Comparison of ENCODE assay signal across 1 cellular context in the genomic region with DNA sequence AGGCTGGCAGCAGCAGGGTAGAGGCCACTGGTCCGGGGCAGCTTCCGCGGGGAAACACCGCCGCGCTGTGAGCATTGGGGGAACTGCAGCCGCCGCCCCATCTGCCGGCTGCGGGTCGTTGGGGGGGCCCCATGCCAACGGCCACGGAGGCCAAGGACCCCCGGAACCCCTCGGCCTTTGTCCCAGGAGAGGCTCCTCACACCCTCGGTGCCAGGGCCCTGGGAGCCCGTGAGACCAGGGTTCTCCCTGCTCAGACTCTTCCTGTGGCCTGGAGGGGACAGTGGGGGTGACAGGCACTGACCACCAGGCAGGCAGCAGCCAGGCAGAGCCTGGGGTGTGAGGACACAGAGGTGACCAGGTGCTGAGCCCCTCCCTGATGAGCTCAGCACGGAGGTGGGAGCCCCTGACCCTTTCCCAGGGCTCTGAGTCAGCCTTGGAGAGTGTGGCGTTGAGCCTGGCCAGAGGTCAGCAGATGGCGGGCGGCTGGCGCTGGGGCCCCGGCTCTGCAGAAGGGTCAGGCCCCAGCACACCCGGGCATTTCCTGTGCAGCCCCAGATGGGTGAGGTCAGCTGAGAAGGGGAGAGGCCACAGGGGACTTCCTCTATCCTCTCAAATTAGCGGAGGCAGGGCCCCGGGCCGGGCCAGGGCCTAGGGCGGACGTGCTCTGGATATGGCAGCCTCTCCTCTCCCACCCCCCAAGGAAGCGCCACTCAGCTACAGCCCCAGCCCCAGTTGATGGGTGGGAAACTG.
A peak's percentile ranks its signal among the peaks of the same experiment; 100 is the strongest.
TF ChIP-seq lines count a peak whose summit lies in the region.

No MANE protein-coding gene starts in this region.

TF ChIP-seq in GM12878, 131 proteins besides CTCF, POLR2A, EP300 and RAD21 (continued from another document):
- TF ChIP-seq IRF3 (IDR thresholded peaks at IDR 0.05) (no peak), NFIC (IDR thresholded peaks at IDR 0.05; ENCODE audit: low read depth, low read length) (no peak), ZNF622 (IDR thresholded peaks at IDR 0.05) (no peak), ZNF207 (IDR thresholded peaks at IDR 0.05; ENCODE audit: borderline replicate concordance) (0 out of 2 replicates have a peak, but pooled peaks have one; percentile 61), SMC3 (IDR thresholded peaks at IDR 0.05; ENCODE audit: borderline replicate concordance, low read length) (peak; percentile 43; the same call in 1 of the 2 replicates), SRF (IDR thresholded peaks at IDR 0.05; ENCODE audit: low read depth in 2 of 2, low read length in 2 of 2) (0 out of 4 replicates have a peak, but pooled peaks of 1 of the 2 experiments have one; percentile 21), DPF2 (IDR thresholded peaks at IDR 0.05) (peak; percentile 43; the same call in 1 of the 2 replicates), SPI1 (IDR thresholded peaks at IDR 0.05; ENCODE audit: borderline replicate concordance, insufficient read depth, low read depth, low read length) (peak; percentile 46; the same call in 1 of the 2 replicates), TBL1XR1 (IDR thresholded peaks at IDR 0.05; ENCODE audit: low read depth, low read length) (no peak), TCF7 (IDR thresholded peaks at IDR 0.05; ENCODE audit: borderline replicate concordance) (no peak), ZNF592 (IDR thresholded peaks at IDR 0.05) (peak; percentile 46; the same call in 1 of the 2 replicates), ATF2 (IDR thresholded peaks at IDR 0.05; ENCODE audit: low read length) (no peak), ETV6 (conservative IDR thresholded peaks at IDR 0.05 in 1 of 2, IDR thresholded peaks at IDR 0.05 in 1 of 2; ENCODE audit: borderline replicate concordance in 1 of 2, low read depth in 1 of 2) (no peak), ZNF217 (IDR thresholded peaks at IDR 0.05) (no peak), CHD2 (IDR thresholded peaks at IDR 0.05; ENCODE audit: borderline replicate concordance, low read depth, low read length) (no peak), TCF3 (IDR thresholded peaks at IDR 0.05; ENCODE audit: borderline replicate concordance, insufficient read depth, low read depth, low read length) (0 out of 2 replicates have a peak, but pooled peaks have one; percentile 30), POLR2AphosphoS2 (IDR thresholded peaks at IDR 0.05; ENCODE audit: low read depth, low read length) (no peak), SIX5 (IDR thresholded peaks at IDR 0.05; ENCODE audit: low read depth, low read length, severe bottlenecking) (no peak)
- TF ChIP-seq, protein P1, sequence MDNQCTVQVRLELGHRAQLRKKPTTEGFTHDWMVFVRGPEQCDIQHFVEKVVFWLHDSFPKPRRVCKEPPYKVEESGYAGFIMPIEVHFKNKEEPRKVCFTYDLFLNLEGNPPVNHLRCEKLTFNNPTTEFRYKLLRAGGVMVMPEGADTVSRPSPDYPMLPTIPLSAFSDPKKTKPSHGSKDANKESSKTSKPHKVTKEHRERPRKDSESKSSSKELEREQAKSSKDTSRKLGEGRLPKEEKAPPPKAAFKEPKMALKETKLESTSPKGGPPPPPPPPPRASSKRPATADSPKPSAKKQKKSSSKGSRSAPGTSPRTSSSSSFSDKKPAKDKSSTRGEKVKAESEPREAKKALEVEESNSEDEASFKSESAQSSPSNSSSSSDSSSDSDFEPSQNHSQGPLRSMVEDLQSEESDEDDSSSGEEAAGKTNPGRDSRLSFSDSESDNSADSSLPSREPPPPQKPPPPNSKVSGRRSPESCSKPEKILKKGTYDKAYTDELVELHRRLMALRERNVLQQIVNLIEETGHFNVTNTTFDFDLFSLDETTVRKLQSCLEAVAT (IDR thresholded peaks at IDR 0.05) = no peak
